Comparison of ENCODE assay signal across 15 cellular contexts in genomic region chr19:28472843-28473242, GRCh38.
DNase-seq lines count a peak whose midpoint lies in the region; ATAC-seq and TF ChIP-seq lines count a peak whose summit lies in the region.
"Had no signal": no experiment of that assay in that cellular context is flagged by ENCODE, and none has a peak within 500 bp of the region (broad histone marks: within the 10 kb centered on the region; RNA-seq: fewer than 3 reads in every experiment).

No MANE protein-coding gene starts in this region.

- peak; percentile 28 for ATAC-seq in mucosa of descending colon

- no peak overlapping the region for H3K4me3 Mint-ChIP-seq in brain
- no peak overlapping the region for H3K4me3 Mint-ChIP-seq in CD8-positive, alpha-beta memory T cell

- TF ChIP-seq CTCF in brain (conservative IDR thresholded peaks at IDR 0.05) (no peak), mucosa of descending colon (IDR thresholded peaks at IDR 0.05) (no peak)

- DNase-seq in KG1 (lab: John Stamatoyannopoulos, UW) (peak; percentile 13), mucosa of descending colon (peak in 2 of 3 donors; percentile 29 to 49), NCI-H226 (no peak), NCI-H1694 treated with DMSO at 0.1 percent for 48 hours (lab: John Stamatoyannopoulos, UW) (no peak), hippocampal formation (lab: John Stamatoyannopoulos, UW) (no peak)
- DNase-seq in CD8-positive, alpha-beta memory T cell: no peak
- DNase-seq: amygdala; mesenchymal stem cell; NCI-H1417 treated with DMSO at 0.1 percent for 48 hours; stimulated activated naive CD4-positive, alpha-beta T cell; WERI-Rb-1 had no signal

- H3K4me3 ChIP-seq in BLaER1 (no peak overlapping the region), mucosa of descending colon (no peak overlapping the region)
- no peak overlapping the region for H3K4me3 ChIP-seq in CD8-positive, alpha-beta memory T cell (ENCODE audit: low read length)
- H3K4me3 ChIP-seq: SJSA1, vagina had no signal

- peaks cover 3% of the 10 kb centered on the region for H3K27me3 Mint-ChIP-seq in brain
- no peaks in the 10 kb centered on the region for H3K27me3 Mint-ChIP-seq in CD8-positive, alpha-beta memory T cell

- peak overlapping the region in 3 of 5 experiments; percentile 12 to 73 (median 39) for H3K27ac Mint-ChIP-seq in brain
- H3K27ac Mint-ChIP-seq in CD8-positive, alpha-beta memory T cell: peak overlapping the region in 1 of 8 donors; percentile 70

- no peaks in the 10 kb centered on the region for H3K9me3 ChIP-seq in BLaER1
- H3K9me3 ChIP-seq in mucosa of descending colon: no peaks in the 10 kb centered on the region
- H3K9me3 ChIP-seq in CD8-positive, alpha-beta memory T cell (ENCODE audit: low read length): no peaks in the 10 kb centered on the region
- H3K9me3 ChIP-seq: SJSA1, vagina had no signal

- H3K4me1 ChIP-seq in BLaER1: peaks cover 69% of the 10 kb centered on the region
- H3K4me1 ChIP-seq in mucosa of descending colon (ENCODE audit: low read depth): peaks cover 11% of the 10 kb centered on the region
- peaks cover 26% of the 10 kb centered on the region for H3K4me1 ChIP-seq in CD8-positive, alpha-beta memory T cell (ENCODE audit: insufficient read depth, low read length)
- H3K4me1 ChIP-seq: vagina had no signal

- no peak overlapping the region for H3K27ac ChIP-seq in BLaER1
- H3K27ac ChIP-seq in CD8-positive, alpha-beta memory T cell (ENCODE audit: low read depth, low read length): no peak overlapping the region
- H3K27ac ChIP-seq: SJSA1, vagina, WERI-Rb-1 had no signal

- no peaks in the 10 kb centered on the region for H3K36me3 ChIP-seq in BLaER1
- no peaks in the 10 kb centered on the region for H3K36me3 ChIP-seq in mucosa of descending colon (ENCODE audit: low read depth)
- H3K36me3 ChIP-seq in CD8-positive, alpha-beta memory T cell (ENCODE audit: insufficient read depth, low read length): no peaks in the 10 kb centered on the region
- H3K36me3 ChIP-seq: SJSA1, vagina, WERI-Rb-1 had no signal

- CTCF ChIA-PET in CD8-positive, alpha-beta memory T cell (lab: Charles Lee): no interaction called here

- H3K9ac ChIP-seq in BLaER1: no peak overlapping the region

- peaks cover 37% of the 10 kb centered on the region for H3K4me1 Mint-ChIP-seq in brain
- H3K4me1 Mint-ChIP-seq in CD8-positive, alpha-beta memory T cell: peaks cover 22 to 26% (median 22%) of the 10 kb centered on the region in 3 donors

- peak overlapping the region; percentile 49 for H3K4me2 ChIP-seq in BLaER1

- POLR2A ChIA-PET in CD8-positive, alpha-beta memory T cell (lab: Charles Lee): no interaction called here

- no peaks in the 10 kb centered on the region for H3K27me3 ChIP-seq in BLaER1
- no peaks in the 10 kb centered on the region for H3K27me3 ChIP-seq in CD8-positive, alpha-beta memory T cell (ENCODE audit: insufficient read depth, low read length, poor library complexity, severe bottlenecking)
- H3K27me3 ChIP-seq: SJSA1, vagina had no signal

- intact Hi-C loops in mucosa of descending colon (cut with DNase I, micrococcal nuclease): no loop called here

- H4K20me1 ChIP-seq in BLaER1: no peaks in the 10 kb centered on the region

- no peaks in the 10 kb centered on the region for H3K36me3 Mint-ChIP-seq in brain
- peaks cover 0 to 1% (median 0%) of the 10 kb centered on the region in 3 donors for H3K36me3 Mint-ChIP-seq in CD8-positive, alpha-beta memory T cell

- H3K9me3 Mint-ChIP-seq in brain: no peaks in the 10 kb centered on the region
- peaks cover 0 to 4% (median 0%) of the 10 kb centered on the region in 5 donors for H3K9me3 Mint-ChIP-seq in CD8-positive, alpha-beta memory T cell

Comparison
In these comparisons a context has a peak if more than half of its experiments do, and no peak if none do; other contexts are left out.
1. DNase-seq: peak in KG1 (single experiment) and mucosa of descending colon (2 of 3); none in NCI-H226 (single experiment), NCI-H1694 treated with DMSO at 0.1 percent for 48 hours (single experiment), CD8-positive, alpha-beta memory T cell (0 of 5) and hippocampal formation (0 of 2).